ENCODE assay signal across 26 cellular contexts in genomic region chr11:19328586-19329311, GRCh38.
DNase-seq lines count a peak whose midpoint lies in the region; ATAC-seq and TF ChIP-seq lines count a peak whose summit lies in the region.
"Had no signal": no experiment of that assay in that cellular context is flagged by ENCODE, and none has a peak within 500 bp of the region (broad histone marks: within the 10 kb centered on the region; RNA-seq: fewer than 3 reads in every experiment).

No MANE protein-coding gene starts in this region.

- no peak overlapping the region for H3K9ac ChIP-seq in colonic mucosa (ENCODE audit: low read depth in 2 of 2, low read length in 2 of 2)

- DNase-seq in DMS 273 (lab: John Stamatoyannopoulos, UW; ENCODE audit: unreplicated experiment) (peak; percentile 16), DMS 273 treated with DMSO at 0.1 percent for 48 hours (lab: John Stamatoyannopoulos, UW) (no peak), NCI-H69 (lab: John Stamatoyannopoulos, UW) (peak; percentile 19), myocyte (ENCODE audit: low read depth) (peak; percentile 63), colonic mucosa (no peak)
- no peak for DNase-seq in stimulated activated naive CD8-positive, alpha-beta T cell treated with anti-CD3 and anti-CD28 coated beads, Interleukin-15, amount 100 ng/mL, for 72 hours
- DNase-seq: Calu3, DMS79, EL, GDM1, H9, NCI-H1105, NCI-H1436 treated with DMSO at 0.1 percent for 48 hours, NCI-H187 treated with DMSO at 0.1 percent for 48 hours, NCI-H2107, NCI-H2227 treated with DMSO at 0.1 percent for 48 hours, NCI-H526 treated with DMSO at 0.1 percent for 48 hours, T-helper 17 cell had no signal

- no peak overlapping the region for H3K27ac Mint-ChIP-seq in stimulated activated naive CD8-positive, alpha-beta T cell treated with anti-CD3 and anti-CD28 coated beads, Interleukin-15, amount 100 ng/mL, for 72 hours
- H3K27ac Mint-ChIP-seq: B cell, H9, IgD-negative memory B cell, T-helper 17 cell had no signal

- no peak overlapping the region for H3K27ac ChIP-seq in HEK293 (ENCODE audit: extremely low read depth, low read depth, low read length)
- H3K27ac ChIP-seq in colonic mucosa: no peak overlapping the region
- H3K27ac ChIP-seq: 22Rv1, HL-60 had no signal

- no peaks in the 10 kb centered on the region for H3K36me3 ChIP-seq in HEK293 (ENCODE audit: control insufficient read depth in 2 of 2, insufficient read depth in 1 of 2, low read length in 2 of 2)
- no peaks in the 10 kb centered on the region for H3K36me3 ChIP-seq in colonic mucosa

- ATAC-seq in stimulated activated naive CD8-positive, alpha-beta T cell treated with anti-CD3 and anti-CD28 coated beads, Interleukin-15, amount 100 ng/mL, for 72 hours: no peak
- no peak for ATAC-seq in HG03025 (IDR thresholded peaks at IDR 0.05; ENCODE audit: low FRiP score, unreplicated experiment)
- ATAC-seq: GM12878, SK-N-SH treated with all-trans-retinoic acid at 6 μM for 48 hours, T-helper 17 cell had no signal

- H3K4me1 ChIP-seq in HEK293 (ENCODE audit: control insufficient read depth, insufficient read depth, low read length) (no peaks in the 10 kb centered on the region), colonic mucosa (no peaks in the 10 kb centered on the region)

- TF ChIP-seq CTCF in HEK293 (tag by site-specific recombination; IDR thresholded peaks at IDR 0.05): no peak
- TF ChIP-seq CTCF in colonic mucosa (IDR thresholded peaks at IDR 0.05): no peak

- H3K27me3 ChIP-seq in colonic mucosa: no peaks in the 10 kb centered on the region

- H3K4me3 Mint-ChIP-seq in stimulated activated naive CD8-positive, alpha-beta T cell treated with anti-CD3 and anti-CD28 coated beads, Interleukin-15, amount 100 ng/mL, for 72 hours: no peak overlapping the region
- H3K4me3 Mint-ChIP-seq: B cell, H9, T-helper 17 cell had no signal

- no peak overlapping the region for H3K4me3 ChIP-seq in HEK293 (ENCODE audit: low read depth, low read length)
- H3K4me3 ChIP-seq in colonic mucosa: no peak overlapping the region
- H3K4me3 ChIP-seq: GM12878 had no signal

- POLR2A ChIA-PET in HEK293 (lab: Yijun Ruan, JAX): no interaction called here

- CTCF ChIA-PET in HEK293 (lab: Yijun Ruan, JAX): interaction anchor here (0.6 to 4.0 kb wide), 5 partner anchors 69 to 600 kb away, joined by 4 to 38 read pairs (median 4); no protein-coding TSS in a partner anchor

- H3K9me3 ChIP-seq in HEK293 (ENCODE audit: control insufficient read depth, insufficient read depth, low read depth, low read length) (no peaks in the 10 kb centered on the region), colonic mucosa (no peaks in the 10 kb centered on the region)

- no peaks in the 10 kb centered on the region for H3K9me3 Mint-ChIP-seq in stimulated activated naive CD8-positive, alpha-beta T cell treated with anti-CD3 and anti-CD28 coated beads, Interleukin-15, amount 100 ng/mL, for 72 hours
- H3K9me3 Mint-ChIP-seq: H9 had no signal

- H3K27me3 Mint-ChIP-seq in stimulated activated naive CD8-positive, alpha-beta T cell treated with anti-CD3 and anti-CD28 coated beads, Interleukin-15, amount 100 ng/mL, for 72 hours: peaks cover 11% of the 10 kb centered on the region

- intact Hi-C loops in colonic mucosa (cut with DNase I): no loop called here

- H3K4me1 Mint-ChIP-seq in stimulated activated naive CD8-positive, alpha-beta T cell treated with anti-CD3 and anti-CD28 coated beads, Interleukin-15, amount 100 ng/mL, for 72 hours: no peaks in the 10 kb centered on the region
- H3K4me1 Mint-ChIP-seq: B cell, H9, T-helper 17 cell had no signal

TF ChIP-seq in HEK293, 187 proteins besides CTCF, POLR2A, EP300 and RAD21:
- TF ChIP-seq PATZ1 (tag by site-specific recombination; IDR thresholded peaks at IDR 0.05) (no peak), ZNF449 (tag by site-specific recombination; IDR thresholded peaks at IDR 0.05) (peak; percentile 64; the same call in 1 of the 2 replicates)

Comparison
In these comparisons a context has a peak if more than half of its experiments do, and no peak if none do; other contexts are left out.
1. DNase-seq: peak in DMS 273 (single experiment), NCI-H69 (single experiment) and myocyte (single experiment); none in DMS 273 treated with DMSO at 0.1 percent for 48 hours (single experiment), colonic mucosa (single experiment) and stimulated activated naive CD8-positive, alpha-beta T cell treated with anti-CD3 and anti-CD28 coated beads, Interleukin-15, amount 100 ng/mL, for 72 hours (0 of 2).